In the genomic region with DNA sequence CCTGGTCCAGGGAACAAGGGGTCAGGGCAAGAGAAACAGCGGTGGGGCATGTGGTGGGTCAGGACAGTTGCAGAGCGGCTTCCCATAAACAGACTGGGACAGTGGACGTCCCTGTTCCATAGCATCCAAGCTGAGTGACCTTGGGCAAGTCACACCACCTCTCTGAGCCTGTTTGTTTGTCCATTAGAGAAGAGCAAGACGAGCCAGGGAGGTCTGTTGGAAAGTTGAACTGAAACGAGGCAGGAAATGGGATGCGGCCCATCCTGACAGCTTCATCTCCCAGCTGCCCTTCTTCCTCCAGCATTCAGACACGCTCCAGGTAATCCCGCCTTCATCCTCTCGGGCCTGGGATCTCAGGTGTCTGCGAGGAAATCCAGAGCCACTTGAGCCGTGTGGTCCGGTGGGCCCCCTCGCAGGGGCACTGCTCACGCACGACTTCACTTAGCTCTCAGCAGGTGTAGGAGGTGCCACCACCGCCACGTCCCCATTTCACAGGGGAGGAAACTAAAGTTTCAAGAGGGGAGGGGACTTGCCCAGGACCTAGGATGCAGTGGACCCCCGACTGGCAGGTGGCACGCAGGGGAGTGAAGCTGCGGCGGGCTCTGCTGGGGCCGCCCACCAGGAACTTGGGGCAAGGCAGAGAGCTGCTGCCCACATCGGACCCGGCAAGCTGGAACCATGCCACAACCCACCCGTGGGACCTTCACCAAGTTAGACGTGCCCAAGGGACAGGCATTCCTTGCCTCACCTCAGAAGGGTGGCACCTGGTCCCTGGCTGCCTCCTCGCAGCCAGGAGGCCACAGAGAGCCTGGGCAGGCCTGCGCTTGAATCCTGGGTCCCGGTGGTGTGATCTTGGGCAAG, we compare ENCODE assay signal across 1 cellular context.
TF ChIP-seq lines count a peak whose summit lies in the region.

No MANE protein-coding gene starts in this region.

TF ChIP-seq in liver, 16 proteins besides CTCF, POLR2A, EP300 and RAD21 (continued from another document):
- no peak for TF ChIP-seq ATF3 (IDR thresholded peaks at IDR 0.05)
- no peak for TF ChIP-seq EGR1 (IDR thresholded peaks at IDR 0.05; ENCODE audit: low read depth in 2 of 2)
- no peak for TF ChIP-seq FOXA2 (IDR thresholded peaks at IDR 0.05)
